1 cellular context compared by ENCODE assay signal in genomic region chr17:28812136-28812979, GRCh38.
TF ChIP-seq lines count a peak whose summit lies in the region.

No MANE protein-coding gene starts in this region.

TF ChIP-seq in HepG2, 621 proteins besides CTCF, POLR2A, EP300 and RAD21 (continued from another document and continues in another):
- TF ChIP-seq ZGPAT (CRISPR knock-in tag; IDR thresholded peaks at IDR 0.05) (peak; percentile 53; the same call in 1 of the 2 replicates), DRAP1 (CRISPR knock-in tag; IDR thresholded peaks at IDR 0.05) (peak; percentile 34; the same call in 1 of the 2 replicates), RBFOX2 (IDR thresholded peaks at IDR 0.05; ENCODE audit: low read depth, low read length) (peak; percentile 62; the same call in 1 of the 2 replicates), CHCHD3 (CRISPR knock-in tag; IDR thresholded peaks at IDR 0.05) (no peak), ETV6 (CRISPR knock-in tag; conservative IDR thresholded peaks at IDR 0.05) (no peak), MEIS1 (CRISPR knock-in tag; IDR thresholded peaks at IDR 0.05; ENCODE audit: borderline replicate concordance) (no peak), ZNF709 (CRISPR knock-in tag; IDR thresholded peaks at IDR 0.05) (peak; percentile 31; the same call in 1 of the 2 replicates), ZNF577 (CRISPR knock-in tag; IDR thresholded peaks at IDR 0.05; ENCODE audit: borderline replicate concordance, low read depth) (no peak), IRF2 (CRISPR knock-in tag; IDR thresholded peaks at IDR 0.05) (no peak), ZNF383 (CRISPR knock-in tag; IDR thresholded peaks at IDR 0.05; ENCODE audit: borderline replicate concordance) (no peak), KDM5A (IDR thresholded peaks at IDR 0.05; ENCODE audit: borderline replicate concordance, low read length) (peak; percentile 47; the same call in 1 of the 2 replicates), SAP130 (CRISPR knock-in tag; IDR thresholded peaks at IDR 0.05; ENCODE audit: low read depth) (peak; percentile 54; the same call in 1 of the 2 replicates), ZUFSP (CRISPR knock-in tag; IDR thresholded peaks at IDR 0.05; ENCODE audit: borderline replicate concordance) (no peak), ZFP82 (CRISPR knock-in tag; IDR thresholded peaks at IDR 0.05; ENCODE audit: borderline replicate concordance) (no peak), MXD1 (CRISPR knock-in tag; IDR thresholded peaks at IDR 0.05) (no peak), DMAP1 (CRISPR knock-in tag; IDR thresholded peaks at IDR 0.05) (peak; percentile 59; the same call in 1 of the 2 replicates), KDM5B (CRISPR knock-in tag; IDR thresholded peaks at IDR 0.05; ENCODE audit: borderline replicate concordance) (peak; percentile 38; the same call in 1 of the 2 replicates), PCBP1 (IDR thresholded peaks at IDR 0.05; ENCODE audit: borderline replicate concordance, low read depth, low read length) (0 out of 2 replicates have a peak, but pooled peaks have one; percentile 84), XRCC5 (optimal IDR thresholded peaks at IDR 0.05; ENCODE audit: low read length) (peak; percentile 21), TIGD3 (CRISPR knock-in tag; IDR thresholded peaks at IDR 0.05; ENCODE audit: borderline replicate concordance) (no peak), PHF20 (CRISPR knock-in tag; IDR thresholded peaks at IDR 0.05) (peak; percentile 57; the same call in 1 of the 2 replicates), CAMTA2 (CRISPR knock-in tag; IDR thresholded peaks at IDR 0.05; ENCODE audit: borderline replicate concordance) (no peak), TBX2 (CRISPR knock-in tag; IDR thresholded peaks at IDR 0.05; ENCODE audit: borderline replicate concordance) (peak; percentile 29; the same call in 1 of the 2 replicates), SRSF1 (optimal IDR thresholded peaks at IDR 0.05; ENCODE audit: low read depth, low read length) (peak; percentile 46), TFE3 (CRISPR knock-in tag; IDR thresholded peaks at IDR 0.05) (no peak), ZNF326 (CRISPR knock-in tag; IDR thresholded peaks at IDR 0.05; ENCODE audit: borderline replicate concordance) (no peak), BCL6 (CRISPR knock-in tag; IDR thresholded peaks at IDR 0.05) (0 out of 2 replicates have a peak, but pooled peaks have one; percentile 7), NCOA1 (CRISPR knock-in tag; IDR thresholded peaks at IDR 0.05) (no peak), ZNF160 (CRISPR knock-in tag; IDR thresholded peaks at IDR 0.05) (no peak), HMGXB3 (CRISPR knock-in tag; IDR thresholded peaks at IDR 0.05; ENCODE audit: borderline replicate concordance) (no peak), ZNF350 (CRISPR knock-in tag; IDR thresholded peaks at IDR 0.05; ENCODE audit: borderline replicate concordance, low read depth) (0 out of 2 replicates have a peak, but pooled peaks have one; percentile 11), LCORL (IDR thresholded peaks at IDR 0.05) (no peak), LCORL (CRISPR knock-in tag; IDR thresholded peaks at IDR 0.05) (peak; percentile 71; the same call in 1 of the 2 replicates), ETV5 (CRISPR knock-in tag; IDR thresholded peaks at IDR 0.05; ENCODE audit: borderline replicate concordance) (peak; percentile 52; the same call in 1 of the 2 replicates), BORCS8-MEF2B (CRISPR knock-in tag; IDR thresholded peaks at IDR 0.05) (peak; percentile 58; the same call in 1 of the 2 replicates), POGZ (CRISPR knock-in tag; IDR thresholded peaks at IDR 0.05) (peak; percentile 57), ZMYM4 (CRISPR knock-in tag; IDR thresholded peaks at IDR 0.05) (peak; percentile 43; the same call in 1 of the 2 replicates)
- TF ChIP-seq, protein P1, sequence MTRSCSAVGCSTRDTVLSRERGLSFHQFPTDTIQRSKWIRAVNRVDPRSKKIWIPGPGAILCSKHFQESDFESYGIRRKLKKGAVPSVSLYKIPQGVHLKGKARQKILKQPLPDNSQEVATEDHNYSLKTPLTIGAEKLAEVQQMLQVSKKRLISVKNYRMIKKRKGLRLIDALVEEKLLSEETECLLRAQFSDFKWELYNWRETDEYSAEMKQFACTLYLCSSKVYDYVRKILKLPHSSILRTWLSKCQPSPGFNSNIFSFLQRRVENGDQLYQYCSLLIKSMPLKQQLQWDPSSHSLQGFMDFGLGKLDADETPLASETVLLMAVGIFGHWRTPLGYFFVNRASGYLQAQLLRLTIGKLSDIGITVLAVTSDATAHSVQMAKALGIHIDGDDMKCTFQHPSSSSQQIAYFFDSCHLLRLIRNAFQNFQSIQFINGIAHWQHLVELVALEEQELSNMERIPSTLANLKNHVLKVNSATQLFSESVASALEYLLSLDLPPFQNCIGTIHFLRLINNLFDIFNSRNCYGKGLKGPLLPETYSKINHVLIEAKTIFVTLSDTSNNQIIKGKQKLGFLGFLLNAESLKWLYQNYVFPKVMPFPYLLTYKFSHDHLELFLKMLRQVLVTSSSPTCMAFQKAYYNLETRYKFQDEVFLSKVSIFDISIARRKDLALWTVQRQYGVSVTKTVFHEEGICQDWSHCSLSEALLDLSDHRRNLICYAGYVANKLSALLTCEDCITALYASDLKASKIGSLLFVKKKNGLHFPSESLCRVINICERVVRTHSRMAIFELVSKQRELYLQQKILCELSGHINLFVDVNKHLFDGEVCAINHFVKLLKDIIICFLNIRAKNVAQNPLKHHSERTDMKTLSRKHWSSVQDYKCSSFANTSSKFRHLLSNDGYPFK (CRISPR knock-in tag; IDR thresholded peaks at IDR 0.05; ENCODE audit: borderline replicate concordance), result 0 out of 2 replicates have a peak, but pooled peaks have one; percentile 36
- TF ChIP-seq, protein P2, sequence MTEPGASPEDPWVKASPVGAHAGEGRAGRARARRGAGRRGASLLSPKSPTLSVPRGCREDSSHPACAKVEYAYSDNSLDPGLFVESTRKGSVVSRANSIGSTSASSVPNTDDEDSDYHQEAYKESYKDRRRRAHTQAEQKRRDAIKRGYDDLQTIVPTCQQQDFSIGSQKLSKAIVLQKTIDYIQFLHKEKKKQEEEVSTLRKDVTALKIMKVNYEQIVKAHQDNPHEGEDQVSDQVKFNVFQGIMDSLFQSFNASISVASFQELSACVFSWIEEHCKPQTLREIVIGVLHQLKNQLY (CRISPR knock-in tag; IDR thresholded peaks at IDR 0.05), result no peak
- TF ChIP-seq, protein P3, sequence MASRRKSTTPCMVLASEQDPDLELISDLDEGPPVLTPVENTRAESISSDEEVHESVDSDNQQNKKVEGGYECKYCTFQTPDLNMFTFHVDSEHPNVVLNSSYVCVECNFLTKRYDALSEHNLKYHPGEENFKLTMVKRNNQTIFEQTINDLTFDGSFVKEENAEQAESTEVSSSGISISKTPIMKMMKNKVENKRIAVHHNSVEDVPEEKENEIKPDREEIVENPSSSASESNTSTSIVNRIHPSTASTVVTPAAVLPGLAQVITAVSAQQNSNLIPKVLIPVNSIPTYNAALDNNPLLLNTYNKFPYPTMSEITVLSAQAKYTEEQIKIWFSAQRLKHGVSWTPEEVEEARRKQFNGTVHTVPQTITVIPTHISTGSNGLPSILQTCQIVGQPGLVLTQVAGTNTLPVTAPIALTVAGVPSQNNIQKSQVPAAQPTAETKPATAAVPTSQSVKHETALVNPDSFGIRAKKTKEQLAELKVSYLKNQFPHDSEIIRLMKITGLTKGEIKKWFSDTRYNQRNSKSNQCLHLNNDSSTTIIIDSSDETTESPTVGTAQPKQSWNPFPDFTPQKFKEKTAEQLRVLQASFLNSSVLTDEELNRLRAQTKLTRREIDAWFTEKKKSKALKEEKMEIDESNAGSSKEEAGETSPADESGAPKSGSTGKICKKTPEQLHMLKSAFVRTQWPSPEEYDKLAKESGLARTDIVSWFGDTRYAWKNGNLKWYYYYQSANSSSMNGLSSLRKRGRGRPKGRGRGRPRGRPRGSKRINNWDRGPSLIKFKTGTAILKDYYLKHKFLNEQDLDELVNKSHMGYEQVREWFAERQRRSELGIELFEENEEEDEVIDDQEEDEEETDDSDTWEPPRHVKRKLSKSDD (CRISPR knock-in tag; IDR thresholded peaks at IDR 0.05; ENCODE audit: low read depth), result no peak
- TF ChIP-seq, protein P4, sequence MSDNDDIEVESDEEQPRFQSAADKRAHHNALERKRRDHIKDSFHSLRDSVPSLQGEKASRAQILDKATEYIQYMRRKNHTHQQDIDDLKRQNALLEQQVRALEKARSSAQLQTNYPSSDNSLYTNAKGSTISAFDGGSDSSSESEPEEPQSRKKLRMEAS (IDR thresholded peaks at IDR 0.05), result 0 out of 2 replicates have a peak, but pooled peaks have one; percentile 19
- TF ChIP-seq, protein P5, sequence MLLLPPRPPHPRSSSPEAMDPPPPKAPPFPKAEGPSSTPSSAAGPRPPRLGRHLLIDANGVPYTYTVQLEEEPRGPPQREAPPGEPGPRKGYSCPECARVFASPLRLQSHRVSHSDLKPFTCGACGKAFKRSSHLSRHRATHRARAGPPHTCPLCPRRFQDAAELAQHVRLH (CRISPR knock-in tag; IDR thresholded peaks at IDR 0.05; ENCODE audit: borderline replicate concordance, low read depth), result 0 out of 2 replicates have a peak, but pooled peaks have one; percentile 17
